ENCODE assay signal across 8 cellular contexts in the genomic region with DNA sequence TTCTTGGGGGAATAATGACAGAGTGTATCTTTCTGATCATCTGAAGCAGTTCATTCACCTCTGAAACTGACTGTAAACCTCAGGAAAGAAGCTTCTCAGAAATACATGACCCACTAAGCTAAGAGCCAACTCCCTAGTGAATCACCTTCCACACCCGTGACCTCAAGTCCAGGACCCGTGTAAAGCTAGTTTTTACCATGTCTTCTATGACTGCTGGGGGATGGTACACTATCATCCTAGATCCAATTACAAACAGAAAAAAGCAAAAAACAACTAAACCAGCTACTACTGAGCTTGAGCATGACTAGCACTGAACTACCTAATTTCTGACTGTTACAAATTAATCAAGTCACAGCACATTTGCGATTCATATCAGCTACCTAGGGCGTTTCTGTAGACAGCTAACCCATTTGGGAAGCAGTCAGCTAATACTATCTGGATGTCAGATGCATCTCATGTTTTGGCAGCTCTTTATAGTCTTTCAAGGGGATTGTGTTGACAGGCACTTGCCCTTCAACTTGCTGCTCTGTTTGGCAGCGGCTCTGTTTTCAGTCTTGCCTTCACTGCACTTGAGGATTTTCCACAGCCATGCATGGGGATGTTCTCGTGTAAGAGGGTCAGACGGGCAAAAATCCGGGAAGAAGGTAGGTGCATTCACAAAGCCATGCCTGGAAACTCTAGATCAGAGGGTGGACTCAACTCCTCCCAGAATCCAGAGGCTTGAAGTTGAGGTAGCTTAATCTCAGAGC.
DNase-seq lines count a peak whose midpoint lies in the region; ATAC-seq and TF ChIP-seq lines count a peak whose summit lies in the region.
"Not testable (repeated sequence)": the region's sequence is repeated elsewhere in the genome, so short reads cannot be mapped to it uniquely, and the experiment has no call there.

No MANE protein-coding gene starts in this region.

- not testable (repeated sequence) for BruUV-seq in Calu3 (replicated peaks; lab: Mats Ljungman, UMichigan)

- not testable (repeated sequence) for H3K36me3 Mint-ChIP-seq in Calu3 (ENCODE audit: insufficient read depth, unreplicated experiment); activated CD4-positive, alpha-beta T cell treated with anti-CD3 and anti-CD28 coated beads for 36 hours (ENCODE audit: low read depth); activated naive CD8-positive, alpha-beta T cell treated with anti-CD3 and anti-CD28 coated beads, Interleukin-2, amount 10 ng/mL, durations not matched to agents 7 days and 5 days

- WGBS in heart right ventricle, 2 donors: 30 to 33% methylated on average over 6 of the region's 8 CpGs

- CTCF ChIA-PET in Calu3 (lab: Charles Lee); activated CD4-positive, alpha-beta T cell treated with anti-CD3 and anti-CD28 coated beads for 36 hours (lab: Charles Lee): not testable (repeated sequence)

- not testable (repeated sequence) for H3K4me3 ChIP-seq in heart right ventricle, vagina

- ATAC-seq in activated CD4-positive, alpha-beta T cell treated with anti-CD3 and anti-CD28 coated beads for 36 hours: peak; percentile 71
- ATAC-seq in activated naive CD8-positive, alpha-beta T cell treated with anti-CD3 and anti-CD28 coated beads, Interleukin-2, amount 10 ng/mL, durations not matched to agents 7 days and 5 days (ENCODE audit: low read depth): peak; percentile 84
- peak in 7 of 8 donors; percentile 37 to 67 (median 54) for ATAC-seq in heart right ventricle
- peak; percentile 85 for ATAC-seq in omental fat pad (ENCODE audit: low FRiP score)

- H3K4me1 ChIP-seq in heart right ventricle: not testable (repeated sequence)
- H3K4me1 ChIP-seq in vagina: peaks cover 12% of the 10 kb centered on the region

- H3K27me3 ChIP-seq in heart right ventricle, vagina: not testable (repeated sequence)

- not testable (repeated sequence) for H3K27me3 Mint-ChIP-seq in Calu3 (ENCODE audit: unreplicated experiment); activated naive CD8-positive, alpha-beta T cell treated with anti-CD3 and anti-CD28 coated beads, Interleukin-2, amount 10 ng/mL, durations not matched to agents 7 days and 5 days
- H3K27me3 Mint-ChIP-seq in activated CD4-positive, alpha-beta T cell treated with anti-CD3 and anti-CD28 coated beads for 36 hours: peaks cover 21% of the 10 kb centered on the region

- POLR2A ChIA-PET in activated CD4-positive, alpha-beta T cell treated with anti-CD3 and anti-CD28 coated beads for 36 hours (lab: Charles Lee); activated naive CD8-positive, alpha-beta T cell treated with anti-CD3 and anti-CD28 coated beads, Interleukin-2, amount 10 ng/mL, durations not matched to agents 7 days and 5 days (lab: Charles Lee): not testable (repeated sequence)

- H3K27ac ChIP-seq in epithelial cell of prostate (peak overlapping the region; percentile 79), vagina (peak overlapping the region; percentile 33)
- not testable (repeated sequence) for H3K27ac ChIP-seq in heart right ventricle

- H3K27ac Mint-ChIP-seq in Calu3 (ENCODE audit: unreplicated experiment): peak overlapping the region; percentile 74
- peak overlapping the region; percentile 83 for H3K27ac Mint-ChIP-seq in activated CD4-positive, alpha-beta T cell treated with anti-CD3 and anti-CD28 coated beads for 36 hours
- H3K27ac Mint-ChIP-seq in activated naive CD8-positive, alpha-beta T cell treated with anti-CD3 and anti-CD28 coated beads, Interleukin-2, amount 10 ng/mL, durations not matched to agents 7 days and 5 days: peak overlapping the region; percentile 61

- H3K4me3 Mint-ChIP-seq in Calu3 (ENCODE audit: low read depth, unreplicated experiment); activated CD4-positive, alpha-beta T cell treated with anti-CD3 and anti-CD28 coated beads for 36 hours: not testable (repeated sequence)
- H3K4me3 Mint-ChIP-seq in activated naive CD8-positive, alpha-beta T cell treated with anti-CD3 and anti-CD28 coated beads, Interleukin-2, amount 10 ng/mL, durations not matched to agents 7 days and 5 days: peak overlapping the region; percentile 14

- intact Hi-C loops in Calu3 (cut with micrococcal nuclease; ENCODE audit: unreplicated experiment); activated CD4-positive, alpha-beta T cell treated with anti-CD3 and anti-CD28 coated beads for 36 hours (cut with DNase I, micrococcal nuclease); heart right ventricle (cut with DNase I); vagina (cut with DNase I): not testable (repeated sequence)

- not testable (repeated sequence) for TF ChIP-seq CTCF in Calu3 (IDR thresholded peaks at IDR 0.05; ENCODE audit: unreplicated experiment); heart right ventricle (IDR thresholded peaks at IDR 0.05); omental fat pad (IDR thresholded peaks at IDR 0.05); vagina (IDR thresholded peaks at IDR 0.05)

- DNase-seq in Calu3; activated CD4-positive, alpha-beta T cell treated with anti-CD3 and anti-CD28 coated beads for 36 hours; activated naive CD8-positive, alpha-beta T cell treated with anti-CD3 and anti-CD28 coated beads, Interleukin-2, amount 10 ng/mL, durations not matched to agents 7 days and 5 days; epithelial cell of prostate (ENCODE audit: low read depth, low spot score); heart right ventricle; omental fat pad (ENCODE audit: low spot score); vagina (ENCODE audit: extremely low spot score in 2 of 2): not testable (repeated sequence)
- peak; percentile 42 for DNase-seq in M059J (ENCODE audit: low read depth)

- not testable (repeated sequence) for H3K9me3 Mint-ChIP-seq in Calu3 (ENCODE audit: low read depth, unreplicated experiment); activated CD4-positive, alpha-beta T cell treated with anti-CD3 and anti-CD28 coated beads for 36 hours (ENCODE audit: low read depth); activated naive CD8-positive, alpha-beta T cell treated with anti-CD3 and anti-CD28 coated beads, Interleukin-2, amount 10 ng/mL, durations not matched to agents 7 days and 5 days

- H3K4me1 Mint-ChIP-seq in Calu3 (ENCODE audit: low read depth, unreplicated experiment): peaks cover 25% of the 10 kb centered on the region
- peaks cover 27% of the 10 kb centered on the region for H3K4me1 Mint-ChIP-seq in activated CD4-positive, alpha-beta T cell treated with anti-CD3 and anti-CD28 coated beads for 36 hours
- peaks cover 24% of the 10 kb centered on the region for H3K4me1 Mint-ChIP-seq in activated naive CD8-positive, alpha-beta T cell treated with anti-CD3 and anti-CD28 coated beads, Interleukin-2, amount 10 ng/mL, durations not matched to agents 7 days and 5 days

- H3K9me3 ChIP-seq in heart right ventricle, vagina: not testable (repeated sequence)

- not testable (repeated sequence) for H3K36me3 ChIP-seq in heart right ventricle, vagina

- not testable (repeated sequence) for TF ChIP-seq POLR2A in vagina (IDR thresholded peaks at IDR 0.05)
